In the genomic region with DNA sequence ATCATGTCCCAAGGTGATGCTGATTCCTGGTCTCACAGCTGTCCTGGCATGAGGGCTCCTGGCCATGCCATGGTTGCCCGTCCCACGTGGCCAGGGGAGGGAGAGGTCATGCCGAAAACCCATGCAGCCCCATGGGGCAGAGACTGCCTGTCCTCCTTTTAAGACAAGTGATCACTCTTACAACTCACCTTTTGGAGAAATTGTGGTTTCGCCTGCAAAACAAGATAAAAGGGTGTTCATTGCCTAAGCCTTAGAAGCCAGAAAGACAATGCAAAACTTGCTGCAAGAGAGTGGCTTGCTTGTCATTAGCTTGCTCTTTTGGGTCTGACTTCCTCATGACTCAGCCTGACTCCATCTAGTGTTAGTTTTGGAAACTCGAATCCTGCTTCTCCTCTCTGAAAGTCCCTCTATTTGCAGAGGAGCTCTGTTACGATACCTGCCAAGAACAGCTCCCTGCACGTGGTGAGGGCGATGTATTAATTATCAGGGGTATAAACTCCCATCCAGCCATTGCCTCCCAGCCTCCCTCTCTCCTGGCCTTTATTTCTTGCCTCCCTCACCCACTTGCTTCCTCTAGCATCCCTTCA, we compare ENCODE assay signal across 1 cellular context.
TF ChIP-seq lines count a peak whose summit lies in the region.

No MANE protein-coding gene starts in this region.

TF ChIP-seq in K562, 482 proteins besides CTCF, POLR2A, EP300 and RAD21 (continued from another document and continues in another):
- TF ChIP-seq, protein P1, sequence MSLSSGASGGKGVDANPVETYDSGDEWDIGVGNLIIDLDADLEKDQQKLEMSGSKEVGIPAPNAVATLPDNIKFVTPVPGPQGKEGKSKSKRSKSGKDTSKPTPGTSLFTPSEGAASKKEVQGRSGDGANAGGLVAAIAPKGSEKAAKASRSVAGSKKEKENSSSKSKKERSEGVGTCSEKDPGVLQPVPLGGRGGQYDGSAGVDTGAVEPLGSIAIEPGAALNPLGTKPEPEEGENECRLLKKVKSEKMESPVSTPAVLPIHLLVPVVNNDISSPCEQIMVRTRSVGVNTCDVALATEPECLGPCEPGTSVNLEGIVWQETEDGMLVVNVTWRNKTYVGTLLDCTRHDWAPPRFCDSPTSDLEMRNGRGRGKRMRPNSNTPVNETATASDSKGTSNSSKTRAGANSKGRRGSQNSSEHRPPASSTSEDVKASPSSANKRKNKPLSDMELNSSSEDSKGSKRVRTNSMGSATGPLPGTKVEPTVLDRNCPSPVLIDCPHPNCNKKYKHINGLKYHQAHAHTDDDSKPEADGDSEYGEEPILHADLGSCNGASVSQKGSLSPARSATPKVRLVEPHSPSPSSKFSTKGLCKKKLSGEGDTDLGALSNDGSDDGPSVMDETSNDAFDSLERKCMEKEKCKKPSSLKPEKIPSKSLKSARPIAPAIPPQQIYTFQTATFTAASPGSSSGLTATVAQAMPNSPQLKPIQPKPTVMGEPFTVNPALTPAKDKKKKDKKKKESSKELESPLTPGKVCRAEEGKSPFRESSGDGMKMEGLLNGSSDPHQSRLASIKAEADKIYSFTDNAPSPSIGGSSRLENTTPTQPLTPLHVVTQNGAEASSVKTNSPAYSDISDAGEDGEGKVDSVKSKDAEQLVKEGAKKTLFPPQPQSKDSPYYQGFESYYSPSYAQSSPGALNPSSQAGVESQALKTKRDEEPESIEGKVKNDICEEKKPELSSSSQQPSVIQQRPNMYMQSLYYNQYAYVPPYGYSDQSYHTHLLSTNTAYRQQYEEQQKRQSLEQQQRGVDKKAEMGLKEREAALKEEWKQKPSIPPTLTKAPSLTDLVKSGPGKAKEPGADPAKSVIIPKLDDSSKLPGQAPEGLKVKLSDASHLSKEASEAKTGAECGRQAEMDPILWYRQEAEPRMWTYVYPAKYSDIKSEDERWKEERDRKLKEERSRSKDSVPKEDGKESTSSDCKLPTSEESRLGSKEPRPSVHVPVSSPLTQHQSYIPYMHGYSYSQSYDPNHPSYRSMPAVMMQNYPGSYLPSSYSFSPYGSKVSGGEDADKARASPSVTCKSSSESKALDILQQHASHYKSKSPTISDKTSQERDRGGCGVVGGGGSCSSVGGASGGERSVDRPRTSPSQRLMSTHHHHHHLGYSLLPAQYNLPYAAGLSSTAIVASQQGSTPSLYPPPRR (CRISPR knock-in tag; IDR thresholded peaks at IDR 0.05; ENCODE audit: borderline replicate concordance): no peak
- TF ChIP-seq, protein P2, sequence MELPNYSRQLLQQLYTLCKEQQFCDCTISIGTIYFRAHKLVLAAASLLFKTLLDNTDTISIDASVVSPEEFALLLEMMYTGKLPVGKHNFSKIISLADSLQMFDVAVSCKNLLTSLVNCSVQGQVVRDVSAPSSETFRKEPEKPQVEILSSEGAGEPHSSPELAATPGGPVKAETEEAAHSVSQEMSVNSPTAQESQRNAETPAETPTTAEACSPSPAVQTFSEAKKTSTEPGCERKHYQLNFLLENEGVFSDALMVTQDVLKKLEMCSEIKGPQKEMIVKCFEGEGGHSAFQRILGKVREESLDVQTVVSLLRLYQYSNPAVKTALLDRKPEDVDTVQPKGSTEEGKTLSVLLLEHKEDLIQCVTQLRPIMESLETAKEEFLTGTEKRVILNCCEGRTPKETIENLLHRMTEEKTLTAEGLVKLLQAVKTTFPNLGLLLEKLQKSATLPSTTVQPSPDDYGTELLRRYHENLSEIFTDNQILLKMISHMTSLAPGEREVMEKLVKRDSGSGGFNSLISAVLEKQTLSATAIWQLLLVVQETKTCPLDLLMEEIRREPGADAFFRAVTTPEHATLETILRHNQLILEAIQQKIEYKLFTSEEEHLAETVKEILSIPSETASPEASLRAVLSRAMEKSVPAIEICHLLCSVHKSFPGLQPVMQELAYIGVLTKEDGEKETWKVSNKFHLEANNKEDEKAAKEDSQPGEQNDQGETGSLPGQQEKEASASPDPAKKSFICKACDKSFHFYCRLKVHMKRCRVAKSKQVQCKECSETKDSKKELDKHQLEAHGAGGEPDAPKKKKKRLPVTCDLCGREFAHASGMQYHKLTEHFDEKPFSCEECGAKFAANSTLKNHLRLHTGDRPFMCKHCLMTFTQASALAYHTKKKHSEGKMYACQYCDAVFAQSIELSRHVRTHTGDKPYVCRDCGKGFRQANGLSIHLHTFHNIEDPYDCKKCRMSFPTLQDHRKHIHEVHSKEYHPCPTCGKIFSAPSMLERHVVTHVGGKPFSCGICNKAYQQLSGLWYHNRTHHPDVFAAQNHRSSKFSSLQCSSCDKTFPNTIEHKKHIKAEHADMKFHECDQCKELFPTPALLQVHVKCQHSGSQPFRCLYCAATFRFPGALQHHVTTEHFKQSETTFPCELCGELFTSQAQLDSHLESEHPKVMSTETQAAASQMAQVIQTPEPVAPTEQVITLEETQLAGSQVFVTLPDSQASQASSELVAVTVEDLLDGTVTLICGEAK (IDR thresholded peaks at IDR 0.05): no peak
- TF ChIP-seq, protein P2 (CRISPR knock-in tag; IDR thresholded peaks at IDR 0.05): no peak
- TF ChIP-seq HEY1 (CRISPR knock-in tag; IDR thresholded peaks at IDR 0.05; ENCODE audit: borderline replicate concordance): no peak
- no peak for TF ChIP-seq ASH1L (IDR thresholded peaks at IDR 0.05; ENCODE audit: borderline replicate concordance, low read depth, partially characterized antibody)
- peak; percentile 83 for TF ChIP-seq TAL1 (IDR thresholded peaks at IDR 0.05)
- 0 out of 4 replicates have a peak, but pooled peaks of 1 of the 2 experiments have one; percentile 52 for TF ChIP-seq ARNT (IDR thresholded peaks at IDR 0.05)
- peak; percentile 68 for TF ChIP-seq KLF16 (IDR thresholded peaks at IDR 0.05)
- no peak for TF ChIP-seq ZNF785 (CRISPR knock-in tag; IDR thresholded peaks at IDR 0.05)
- TF ChIP-seq, protein P3, sequence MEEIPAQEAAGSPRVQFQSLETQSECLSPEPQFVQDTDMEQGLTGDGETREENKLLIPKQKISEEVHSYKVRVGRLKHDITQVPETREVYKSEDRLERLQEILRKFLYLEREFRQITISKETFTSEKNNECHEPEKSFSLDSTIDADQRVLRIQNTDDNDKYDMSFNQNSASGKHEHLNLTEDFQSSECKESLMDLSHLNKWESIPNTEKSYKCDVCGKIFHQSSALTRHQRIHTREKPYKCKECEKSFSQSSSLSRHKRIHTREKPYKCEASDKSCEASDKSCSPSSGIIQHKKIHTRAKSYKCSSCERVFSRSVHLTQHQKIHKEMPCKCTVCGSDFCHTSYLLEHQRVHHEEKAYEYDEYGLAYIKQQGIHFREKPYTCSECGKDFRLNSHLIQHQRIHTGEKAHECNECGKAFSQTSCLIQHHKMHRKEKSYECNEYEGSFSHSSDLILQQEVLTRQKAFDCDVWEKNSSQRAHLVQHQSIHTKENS (CRISPR knock-in tag; IDR thresholded peaks at IDR 0.05): no peak
- no peak for TF ChIP-seq RFX5 (IDR thresholded peaks at IDR 0.05; ENCODE audit: low read depth, low read length)
- TF ChIP-seq CBX2 (IDR thresholded peaks at IDR 0.05; ENCODE audit: insufficient read depth, low read length, poor library complexity, severe bottlenecking): no peak
- TF ChIP-seq, protein P4, sequence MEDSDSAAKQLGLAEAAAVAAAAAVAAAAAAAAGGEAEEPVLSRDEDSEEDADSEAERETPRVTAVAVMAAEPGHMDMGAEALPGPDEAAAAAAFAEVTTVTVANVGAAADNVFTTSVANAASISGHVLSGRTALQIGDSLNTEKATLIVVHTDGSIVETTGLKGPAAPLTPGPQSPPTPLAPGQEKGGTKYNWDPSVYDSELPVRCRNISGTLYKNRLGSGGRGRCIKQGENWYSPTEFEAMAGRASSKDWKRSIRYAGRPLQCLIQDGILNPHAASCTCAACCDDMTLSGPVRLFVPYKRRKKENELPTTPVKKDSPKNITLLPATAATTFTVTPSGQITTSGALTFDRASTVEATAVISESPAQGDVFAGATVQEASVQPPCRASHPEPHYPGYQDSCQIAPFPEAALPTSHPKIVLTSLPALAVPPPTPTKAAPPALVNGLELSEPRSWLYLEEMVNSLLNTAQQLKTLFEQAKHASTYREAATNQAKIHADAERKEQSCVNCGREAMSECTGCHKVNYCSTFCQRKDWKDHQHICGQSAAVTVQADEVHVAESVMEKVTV (CRISPR knock-in tag; IDR thresholded peaks at IDR 0.05): peak; percentile 62
- no peak for TF ChIP-seq EWSR1 (IDR thresholded peaks at IDR 0.05; ENCODE audit: borderline replicate concordance, low read depth, partially characterized antibody)
- TF ChIP-seq, protein P5, sequence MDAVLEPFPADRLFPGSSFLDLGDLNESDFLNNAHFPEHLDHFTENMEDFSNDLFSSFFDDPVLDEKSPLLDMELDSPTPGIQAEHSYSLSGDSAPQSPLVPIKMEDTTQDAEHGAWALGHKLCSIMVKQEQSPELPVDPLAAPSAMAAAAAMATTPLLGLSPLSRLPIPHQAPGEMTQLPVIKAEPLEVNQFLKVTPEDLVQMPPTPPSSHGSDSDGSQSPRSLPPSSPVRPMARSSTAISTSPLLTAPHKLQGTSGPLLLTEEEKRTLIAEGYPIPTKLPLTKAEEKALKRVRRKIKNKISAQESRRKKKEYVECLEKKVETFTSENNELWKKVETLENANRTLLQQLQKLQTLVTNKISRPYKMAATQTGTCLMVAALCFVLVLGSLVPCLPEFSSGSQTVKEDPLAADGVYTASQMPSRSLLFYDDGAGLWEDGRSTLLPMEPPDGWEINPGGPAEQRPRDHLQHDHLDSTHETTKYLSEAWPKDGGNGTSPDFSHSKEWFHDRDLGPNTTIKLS (IDR thresholded peaks at IDR 0.05; ENCODE audit: borderline replicate concordance, low read depth): 0 out of 2 replicates have a peak, but pooled peaks have one; percentile 62
- TF ChIP-seq ARID1B (IDR thresholded peaks at IDR 0.05): peak; percentile 96
- TF ChIP-seq TBL1XR1 (IDR thresholded peaks at IDR 0.05; ENCODE audit: low read length in 2 of 2): peak in 1 of 2 experiments; percentile 75; a peak in 2 of 4 replicates
- no peak for TF ChIP-seq TAF15 (IDR thresholded peaks at IDR 0.05; ENCODE audit: low read depth, low read length)
- TF ChIP-seq ZFP1 (CRISPR knock-in tag; IDR thresholded peaks at IDR 0.05): no peak
- no peak for TF ChIP-seq MYBL2 (IDR thresholded peaks at IDR 0.05; ENCODE audit: low read depth)
- TF ChIP-seq MYBL2 (CRISPR knock-in tag; IDR thresholded peaks at IDR 0.05; ENCODE audit: borderline replicate concordance): no peak
- no peak for TF ChIP-seq HMG20A (CRISPR knock-in tag; conservative IDR thresholded peaks at IDR 0.05)
- TF ChIP-seq ZNF561 (CRISPR knock-in tag; conservative IDR thresholded peaks at IDR 0.05): no peak
- TF ChIP-seq ZKSCAN8 (CRISPR knock-in tag; IDR thresholded peaks at IDR 0.05): no peak
- TF ChIP-seq, protein P6, sequence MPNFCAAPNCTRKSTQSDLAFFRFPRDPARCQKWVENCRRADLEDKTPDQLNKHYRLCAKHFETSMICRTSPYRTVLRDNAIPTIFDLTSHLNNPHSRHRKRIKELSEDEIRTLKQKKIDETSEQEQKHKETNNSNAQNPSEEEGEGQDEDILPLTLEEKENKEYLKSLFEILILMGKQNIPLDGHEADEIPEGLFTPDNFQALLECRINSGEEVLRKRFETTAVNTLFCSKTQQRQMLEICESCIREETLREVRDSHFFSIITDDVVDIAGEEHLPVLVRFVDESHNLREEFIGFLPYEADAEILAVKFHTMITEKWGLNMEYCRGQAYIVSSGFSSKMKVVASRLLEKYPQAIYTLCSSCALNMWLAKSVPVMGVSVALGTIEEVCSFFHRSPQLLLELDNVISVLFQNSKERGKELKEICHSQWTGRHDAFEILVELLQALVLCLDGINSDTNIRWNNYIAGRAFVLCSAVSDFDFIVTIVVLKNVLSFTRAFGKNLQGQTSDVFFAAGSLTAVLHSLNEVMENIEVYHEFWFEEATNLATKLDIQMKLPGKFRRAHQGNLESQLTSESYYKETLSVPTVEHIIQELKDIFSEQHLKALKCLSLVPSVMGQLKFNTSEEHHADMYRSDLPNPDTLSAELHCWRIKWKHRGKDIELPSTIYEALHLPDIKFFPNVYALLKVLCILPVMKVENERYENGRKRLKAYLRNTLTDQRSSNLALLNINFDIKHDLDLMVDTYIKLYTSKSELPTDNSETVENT (CRISPR knock-in tag; IDR thresholded peaks at IDR 0.05): no peak
- TF ChIP-seq MCM7 (IDR thresholded peaks at IDR 0.05): no peak
- no peak for TF ChIP-seq POLR2B (IDR thresholded peaks at IDR 0.05; ENCODE audit: low read depth, partially characterized antibody)
- peak; percentile 82 for TF ChIP-seq NFE2 (IDR thresholded peaks at IDR 0.05; ENCODE audit: low read depth)
- peak; percentile 67; the same call in 1 of the 2 replicates for TF ChIP-seq FOXM1 (IDR thresholded peaks at IDR 0.05; ENCODE audit: low read depth)
- TF ChIP-seq FOXM1 (CRISPR knock-in tag; IDR thresholded peaks at IDR 0.05; ENCODE audit: low read depth): no peak
- TF ChIP-seq SMAD4 (CRISPR knock-in tag; conservative IDR thresholded peaks at IDR 0.05): peak; percentile 45; the same call in 1 of the 2 replicates
- TF ChIP-seq, protein P7, sequence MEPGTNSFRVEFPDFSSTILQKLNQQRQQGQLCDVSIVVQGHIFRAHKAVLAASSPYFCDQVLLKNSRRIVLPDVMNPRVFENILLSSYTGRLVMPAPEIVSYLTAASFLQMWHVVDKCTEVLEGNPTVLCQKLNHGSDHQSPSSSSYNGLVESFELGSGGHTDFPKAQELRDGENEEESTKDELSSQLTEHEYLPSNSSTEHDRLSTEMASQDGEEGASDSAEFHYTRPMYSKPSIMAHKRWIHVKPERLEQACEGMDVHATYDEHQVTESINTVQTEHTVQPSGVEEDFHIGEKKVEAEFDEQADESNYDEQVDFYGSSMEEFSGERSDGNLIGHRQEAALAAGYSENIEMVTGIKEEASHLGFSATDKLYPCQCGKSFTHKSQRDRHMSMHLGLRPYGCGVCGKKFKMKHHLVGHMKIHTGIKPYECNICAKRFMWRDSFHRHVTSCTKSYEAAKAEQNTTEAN (CRISPR knock-in tag; IDR thresholded peaks at IDR 0.05): no peak
